In genomic region chr3:12893247-12893646, GRCh38 we compare ENCODE assay signal across 14 cellular contexts.
"Had no signal": no experiment of that assay in that cellular context is flagged by ENCODE, and none has a peak within 500 bp of the region (broad histone marks: within the 10 kb centered on the region; RNA-seq: fewer than 3 reads in every experiment).

No MANE protein-coding gene starts in this region.

- ATAC-seq: body of pancreas; effector memory CD8-positive, alpha-beta T cell; left lung; psoas muscle; upper lobe of right lung had no signal

- H3K27me3 ChIP-seq: upper lobe of right lung had no signal

- H3K4me3 Mint-ChIP-seq: activated CD4-positive, alpha-beta memory T cell treated with anti-CD3 and anti-CD28 coated beads, Interleukin-2, amount 10 ng/mL, durations not matched to agents 7 days and 5 days; dendritic cell treated with granulocyte-macrophage colony-stimulating factor and Interleukin-4, amounts not matched to agents 40 ng/mL and 50 ng/mL, for 4 days; effector memory CD8-positive, alpha-beta T cell; memory B cell; nephron; stimulated activated naive CD8-positive, alpha-beta T cell treated with anti-CD3 and anti-CD28 coated beads, Interleukin-15, Interleukin-2, amounts not matched to agents 100 ng/mL and 50 ng/mL, for 24 hours had no signal

- FAIRE-seq: islet of Langerhans had no signal

- H3K27ac Mint-ChIP-seq: activated CD4-positive, alpha-beta memory T cell treated with anti-CD3 and anti-CD28 coated beads, Interleukin-2, amount 10 ng/mL, durations not matched to agents 7 days and 5 days; dendritic cell treated with granulocyte-macrophage colony-stimulating factor and Interleukin-4, amounts not matched to agents 40 ng/mL and 50 ng/mL, for 4 days; effector memory CD8-positive, alpha-beta T cell; memory B cell; stimulated activated naive CD8-positive, alpha-beta T cell treated with anti-CD3 and anti-CD28 coated beads, Interleukin-15, Interleukin-2, amounts not matched to agents 100 ng/mL and 50 ng/mL, for 24 hours had no signal

- H3K9me3 Mint-ChIP-seq: activated CD4-positive, alpha-beta memory T cell treated with anti-CD3 and anti-CD28 coated beads, Interleukin-2, amount 10 ng/mL, durations not matched to agents 7 days and 5 days; dendritic cell treated with granulocyte-macrophage colony-stimulating factor and Interleukin-4, amounts not matched to agents 40 ng/mL and 50 ng/mL, for 4 days; effector memory CD8-positive, alpha-beta T cell; memory B cell; nephron; stimulated activated naive CD8-positive, alpha-beta T cell treated with anti-CD3 and anti-CD28 coated beads, Interleukin-15, Interleukin-2, amounts not matched to agents 100 ng/mL and 50 ng/mL, for 24 hours had no signal

- DNase-seq: activated CD4-positive, alpha-beta memory T cell treated with anti-CD3 and anti-CD28 coated beads, Interleukin-2, amount 10 ng/mL, durations not matched to agents 7 days and 5 days; activated CD4-positive, alpha-beta T cell treated with anti-CD3 and anti-CD28 coated beads for 1 hour; activated T-cell treated with anti-CD3 and anti-CD28 coated beads, Interleukin-2, amount 50 U/mL, for 48 hours; body of pancreas; effector memory CD8-positive, alpha-beta T cell; left lung; stimulated activated CD4-positive, alpha-beta T cell treated with anti-CD3 and anti-CD28 coated beads, Interleukin-4, amount 100 ng/mL, for 24 hours; upper lobe of right lung had no signal

- H3K9me3 ChIP-seq: body of pancreas, left lung, psoas muscle, upper lobe of right lung had no signal

- H3K4me3 ChIP-seq: body of pancreas, left lung, psoas muscle, upper lobe of right lung had no signal

- H3K27ac ChIP-seq: body of pancreas, left lung, psoas muscle, upper lobe of right lung had no signal

- H3K36me3 Mint-ChIP-seq: memory B cell had no signal
